8 cellular contexts compared by ENCODE assay signal in the genomic region with DNA sequence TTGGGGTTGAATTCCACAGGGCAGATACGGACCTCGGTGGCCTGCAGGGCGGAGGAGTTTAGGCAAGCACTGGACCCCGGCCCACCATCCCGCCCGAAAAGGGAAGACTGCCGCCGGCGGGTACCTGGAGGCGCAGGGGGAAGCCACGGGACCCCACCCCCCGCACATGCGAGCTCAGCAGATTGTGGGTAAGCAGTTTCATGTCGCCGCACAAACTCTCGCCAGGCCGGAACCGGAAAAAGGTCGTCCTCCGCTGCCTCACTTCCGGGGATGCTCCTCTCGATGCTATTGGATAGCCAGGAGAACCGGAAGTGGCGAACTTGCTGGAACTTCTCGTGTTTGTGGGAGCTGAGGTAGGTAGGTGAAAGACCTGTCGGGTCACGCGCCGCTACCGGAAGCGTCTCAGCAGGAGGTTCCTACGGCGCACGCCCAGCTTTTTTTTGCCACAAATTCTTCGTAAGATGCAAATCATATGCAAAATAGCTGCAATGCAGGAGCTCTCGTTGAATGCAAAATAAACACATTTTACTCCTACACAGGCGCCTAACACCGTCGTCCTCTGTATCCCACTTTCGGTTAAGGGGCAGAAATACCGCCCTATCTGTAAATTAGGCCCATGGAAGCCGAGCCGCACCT. TPM values are rescaled to one million over a fixed set of nuclear protein-coding genes. Genes with fewer than 3 reads are reported as not detected.
DNase-seq lines count a peak whose midpoint lies in the region; ATAC-seq lines count a peak whose summit lies in the region.

TSS of gene TRMT112 (minus strand) at position 235 of the 636 bp plus-strand sequence. CDS start at position 202, 33 bp downstream.

- H3K9me3 Mint-ChIP-seq in CD4-positive, alpha-beta memory T cell, result peaks cover 0 to 2% (median 0%) of the 10 kb centered on the region in 8 donors

- no peaks in the 10 kb centered on the region for H3K9me3 ChIP-seq in CD4-positive, alpha-beta memory T cell (ENCODE audit: control insufficient read depth in 1 of 2, low read length in 2 of 2)

- CTCF ChIA-PET in CD4-positive, alpha-beta memory T cell (lab: Charles Lee; ENCODE audit: partially characterized antibody), result interaction anchor here (0.7 to 3.8 kb wide), 25 partner anchors 10 to 335 kb away, joined by 3 to 54 read pairs (median 5); partner anchors contain the start of genes CATSPERZ, CCDC88B, ESRRA and FERMT3

- DNase-seq in CD4-positive, alpha-beta memory T cell, result peak; percentile 95 to 100 (median 99)
- DNase-seq in HS-5 (ENCODE audit: low read depth) (peak; percentile 87), lung microvascular endothelial cell (ENCODE audit: low read depth in 2 of 2) (peak; percentile 94 to 97)
- peak; percentile 97 for DNase-seq in NK-92 treated with Interleukin-12 subunit alpha and Interleukin-12 subunit beta, amount 100 ng/mL, for 24 hours (lab: John Stamatoyannopoulos, UW)
- peak; percentile 94 for DNase-seq in activated CD8-positive, alpha-beta memory T cell treated with anti-CD3 and anti-CD28 coated beads for 24 hours
- peak; percentile 92 for DNase-seq in effector CD8-positive, alpha-beta T cell (lab: John Stamatoyannopoulos, UW)
- peak; percentile 97 for DNase-seq in stimulated activated CD8-positive, alpha-beta memory T cell treated with anti-CD3 and anti-CD28 coated beads, Interleukin-12 subunit alpha, Interleukin-12 subunit beta, amount 100 ng/mL, for 1 hour (ENCODE audit: low read depth)

- intact Hi-C loops in CD4-positive, alpha-beta memory T cell (cut with micrococcal nuclease), result loop anchor here (1.0 to 5.0 kb wide), 6 partner anchors 12 to 336 kb away; partner anchors contain the start of genes CCDC88B, ESRRA, GPR137 and RPS6KA4

- peak within 1 kb of the TSS; percentile 95 to 99 (median 96) for H3K4me3 Mint-ChIP-seq in CD4-positive, alpha-beta memory T cell

- H3K27ac ChIP-seq in CD4-positive, alpha-beta memory T cell (ENCODE audit: low read depth, low read length), result peak within 1 kb of the TSS; percentile 96

- H3K4me1 ChIP-seq in CD4-positive, alpha-beta memory T cell (ENCODE audit: insufficient read depth, low read length), result peaks cover 26% of the 10 kb centered on the region

- H3K36me3 Mint-ChIP-seq in CD4-positive, alpha-beta memory T cell, result peaks cover 20 to 41% of the 10 kb centered on the region in 2 donors

- H3K36me3 ChIP-seq in CD4-positive, alpha-beta memory T cell (ENCODE audit: insufficient read depth, low read length), result peaks cover 12% of the 10 kb centered on the region

- H3K4me3 ChIP-seq in CD4-positive, alpha-beta memory T cell (ENCODE audit: low read length in 2 of 2), result peak within 1 kb of the TSS; percentile 68 to 72

- POLR2A ChIA-PET in CD4-positive, alpha-beta memory T cell (lab: Charles Lee; ENCODE audit: partially characterized antibody), result interaction anchor here (0.6 to 4.8 kb wide), 42 partner anchors 12 to 1760 kb away, joined by 3 to 153 read pairs (median 5); partner anchors contain the start of genes BAD, C11orf98, CATSPERZ and CCDC85B

- H3K27me3 Mint-ChIP-seq in CD4-positive, alpha-beta memory T cell, result no peaks in the 10 kb centered on the region

- H3K4me1 Mint-ChIP-seq in CD4-positive, alpha-beta memory T cell, result peaks cover 23 to 51% (median 36%) of the 10 kb centered on the region in 4 donors

- ATAC-seq in GM19463 (IDR thresholded peaks at IDR 0.05; ENCODE audit: unreplicated experiment), result peak; percentile 46

- peak within 1 kb of the TSS; percentile 97 to 100 (median 100) for H3K27ac Mint-ChIP-seq in CD4-positive, alpha-beta memory T cell

- no peaks in the 10 kb centered on the region for H3K27me3 ChIP-seq in CD4-positive, alpha-beta memory T cell (ENCODE audit: insufficient read depth, low read length)

RNA-seq across cellular contexts. Expression of gene TRMT112, which starts in this region (rescaled TPM):
- total RNA-seq in CD4-positive, alpha-beta memory T cell, result 100 to 1,000 TPM; 171 to 174 TPM
- 100 to 1,000 TPM; 413 to 516 TPM for polyA plus RNA-seq in CD4-positive, alpha-beta memory T cell
- total RNA-seq in lung microvascular endothelial cell, result 189 and 190 TPM in 2 replicates

Comparison
In these comparisons a context has a peak if more than half of its experiments do, and no peak if none do; other contexts are left out.
1. Peak in every context shown above with its lines: DNase-seq, ATAC-seq, H3K4me3 ChIP-seq and H3K27ac ChIP-seq.